ENCODE assay signal across 9 cellular contexts in genomic region chr15:63042879-63043340, GRCh38. TPM values are rescaled to one million over a fixed set of nuclear protein-coding genes. Genes with fewer than 3 reads are reported as not detected.
A peak's percentile ranks its signal among the peaks of the same experiment; 100 is the strongest.
DNase-seq lines count a peak whose midpoint lies in the region; ATAC-seq and TF ChIP-seq lines count a peak whose summit lies in the region.
"Had no signal": no experiment of that assay in that cellular context is flagged by ENCODE, and none has a peak within 500 bp of the region (broad histone marks: within the 10 kb centered on the region; RNA-seq: fewer than 3 reads in every experiment).

No MANE protein-coding gene starts in this region.

- peaks cover 78% of the 10 kb centered on the region for H3K27me3 Mint-ChIP-seq in activated CD8-positive, alpha-beta T cell treated with anti-CD3 and anti-CD28 coated beads, Interleukin-2, amount 10 ng/mL, durations not matched to agents 7 days and 5 days (ENCODE audit: low read depth)

- TF ChIP-seq EP300 in sigmoid colon (IDR thresholded peaks at IDR 0.05), result no peak

- H3K9me3 Mint-ChIP-seq in activated CD8-positive, alpha-beta T cell treated with anti-CD3 and anti-CD28 coated beads, Interleukin-2, amount 10 ng/mL, durations not matched to agents 7 days and 5 days (ENCODE audit: insufficient read depth), result no peaks in the 10 kb centered on the region

- peak overlapping the region; percentile 42 for H3K4me3 Mint-ChIP-seq in activated CD8-positive, alpha-beta T cell treated with anti-CD3 and anti-CD28 coated beads, Interleukin-2, amount 10 ng/mL, durations not matched to agents 7 days and 5 days

- intact Hi-C loops in left ventricle myocardium superior (cut with micrococcal nuclease) (loop anchor here (10.0 kb wide), 1 partner anchor 198 kb away; no protein-coding TSS in a partner anchor), sigmoid colon (cut with DNase I) (loop anchor here (2.0 to 5.0 kb wide), 3 partner anchors 166 to 261 kb away; no protein-coding TSS in a partner anchor)

- peaks cover 0 to 19% (median 6%) of the 10 kb centered on the region in 4 donors for H3K4me1 ChIP-seq in sigmoid colon

- H3K27ac Mint-ChIP-seq in activated CD8-positive, alpha-beta T cell treated with anti-CD3 and anti-CD28 coated beads, Interleukin-2, amount 10 ng/mL, durations not matched to agents 7 days and 5 days, result no peak overlapping the region

- CTCF ChIA-PET in activated CD8-positive, alpha-beta T cell treated with anti-CD3 and anti-CD28 coated beads, Interleukin-2, amount 10 ng/mL, durations not matched to agents 7 days and 5 days (lab: Charles Lee), result no interaction called here

- peaks cover 12% of the 10 kb centered on the region for H3K4me1 Mint-ChIP-seq in activated CD8-positive, alpha-beta T cell treated with anti-CD3 and anti-CD28 coated beads, Interleukin-2, amount 10 ng/mL, durations not matched to agents 7 days and 5 days (ENCODE audit: low read depth)

- H3K27ac ChIP-seq in sigmoid colon, result peak overlapping the region; percentile 97 to 99 (median 98)

- peaks cover 22% of the 10 kb centered on the region for H3K36me3 ChIP-seq in H7 (replicated peaks; ENCODE audit: control insufficient read depth, insufficient read depth, low read length)
- H3K36me3 ChIP-seq in sigmoid colon, result peaks cover 12 to 41% (median 19%) of the 10 kb centered on the region in 4 donors

- TF ChIP-seq CTCF in sigmoid colon (IDR thresholded peaks at IDR 0.05), result no peak

- H3K4me3 ChIP-seq in H7 (ENCODE audit: insufficient read depth, low read depth, low read length) (peak overlapping the region; percentile 59), sigmoid colon (peak overlapping the region; percentile 78 to 90 (median 87))
- H3K4me3 ChIP-seq: K562 had no signal

- H3K36me3 Mint-ChIP-seq in activated CD8-positive, alpha-beta T cell treated with anti-CD3 and anti-CD28 coated beads, Interleukin-2, amount 10 ng/mL, durations not matched to agents 7 days and 5 days (ENCODE audit: low read depth), result no peaks in the 10 kb centered on the region

- POLR2A ChIA-PET in activated CD8-positive, alpha-beta T cell treated with anti-CD3 and anti-CD28 coated beads, Interleukin-2, amount 10 ng/mL, durations not matched to agents 7 days and 5 days (lab: Charles Lee), result no interaction called here

- no peaks in the 10 kb centered on the region for H3K9me3 ChIP-seq in sigmoid colon

- no peak for ATAC-seq in activated CD8-positive, alpha-beta T cell treated with anti-CD3 and anti-CD28 coated beads, Interleukin-2, amount 10 ng/mL, durations not matched to agents 7 days and 5 days
- ATAC-seq in left ventricle myocardium superior, result peak; percentile 1
- ATAC-seq in GM19328 (IDR thresholded peaks at IDR 0.05; ENCODE audit: unreplicated experiment), result no peak
- ATAC-seq: K562 had no signal

- H3K27me3 ChIP-seq in H7 (ENCODE audit: control insufficient read depth, insufficient read depth, low read length) (no peaks in the 10 kb centered on the region), sigmoid colon (no peaks in the 10 kb centered on the region)

- 1% methylated on average over 31 of the region's 31 CpGs for WGBS in sigmoid colon, 2 donors

- no peak for TF ChIP-seq POLR2A in sigmoid colon (IDR thresholded peaks at IDR 0.05)

- DNase-seq in H7 (no peak), left ventricle myocardium superior (no peak), sigmoid colon (no peak), SHP77 (lab: John Stamatoyannopoulos, UW) (no peak), hippocampal formation (lab: John Stamatoyannopoulos, UW) (no peak), T1000 (lab: John Stamatoyannopoulos, UW) (no peak)
- no peak for DNase-seq in activated CD8-positive, alpha-beta T cell treated with anti-CD3 and anti-CD28 coated beads, Interleukin-2, amount 10 ng/mL, durations not matched to agents 7 days and 5 days

RNA-seq across cellular contexts. Expression of gene TPM1, which starts 0.4 kb away (rescaled TPM):
- 274 and 292 TPM in 2 replicates for total RNA-seq in H7 (2014; rRNA removed; shearing (Covaris generic))
- 1 to 10 TPM; 7.4 to 7.8 TPM for total RNA-seq in activated CD8-positive, alpha-beta T cell treated with anti-CD3 and anti-CD28 coated beads, Interleukin-2, amount 10 ng/mL, durations not matched to agents 7 days and 5 days
- total RNA-seq in left ventricle myocardium superior, result 14,056 TPM
- 1,000 to 10,000 TPM; 2,634 to 4,179 (median 3,850) TPM for total RNA-seq in sigmoid colon
- 100 to 1,000 TPM; 438 to 950 (median 563) TPM for polyA plus RNA-seq in sigmoid colon

Comparison
In these comparisons a context has a peak if more than half of its experiments do, and no peak if none do; other contexts are left out.
1. RNA of gene TPM1, which starts 0.4 kb away (total RNA-seq): 14,056 TPM in left ventricle myocardium superior (single experiment), 2,634 to 4,179 TPM in sigmoid colon and 274 to 292 TPM in H7; 7.4 to 7.8 TPM in activated CD8-positive, alpha-beta T cell treated with anti-CD3 and anti-CD28 coated beads, Interleukin-2, amount 10 ng/mL, durations not matched to agents 7 days and 5 days; every median in the first group is over 10 times any median in the second.